2 cellular contexts compared by ENCODE assay signal in genomic region chr2:230717595-230717994, GRCh38.
TF ChIP-seq lines count a peak whose summit lies in the region.

No MANE protein-coding gene starts in this region.

TF ChIP-seq in GM23338, 12 proteins besides CTCF, POLR2A, EP300 and RAD21:
- no peak for TF ChIP-seq ZNF114 (CRISPR knock-in tag; IDR thresholded peaks at IDR 0.05)
- no peak for TF ChIP-seq ETS1 (IDR thresholded peaks at IDR 0.05)
- TF ChIP-seq POLR2AphosphoS5 (IDR thresholded peaks at IDR 0.05; ENCODE audit: low read depth), result no peak
- no peak for TF ChIP-seq REST (IDR thresholded peaks at IDR 0.05; ENCODE audit: unreplicated experiment)
- no peak for TF ChIP-seq CREB1 (CRISPR knock-in tag; IDR thresholded peaks at IDR 0.05; ENCODE audit: low read depth)
- TF ChIP-seq ZNF462 (CRISPR knock-in tag; IDR thresholded peaks at IDR 0.05), result no peak
- no peak for TF ChIP-seq NANOG (IDR thresholded peaks at IDR 0.05; ENCODE audit: borderline replicate concordance)
- no peak for TF ChIP-seq STAT1 (IDR thresholded peaks at IDR 0.05; ENCODE audit: unreplicated experiment)
- TF ChIP-seq ZNF331 (CRISPR knock-in tag; IDR thresholded peaks at IDR 0.05; ENCODE audit: low read depth), result no peak
- no peak for TF ChIP-seq EZH2 (IDR thresholded peaks at IDR 0.05; ENCODE audit: low read depth, unreplicated experiment)
TF ChIP-seq in GM23338: peak in this region for 0.

TF ChIP-seq in H1, 55 proteins besides CTCF, POLR2A, EP300 and RAD21:
- TF ChIP-seq CEBPB (IDR thresholded peaks at IDR 0.05; ENCODE audit: low read depth, low read length), result no peak
- TF ChIP-seq MAX (IDR thresholded peaks at IDR 0.05), result 0 out of 2 replicates have a peak, but pooled peaks have one; percentile 15
- TF ChIP-seq TEAD4 (IDR thresholded peaks at IDR 0.05; ENCODE audit: low read depth, low read length), result no peak
- TF ChIP-seq E2F6 (IDR thresholded peaks at IDR 0.05), result peak; percentile 44; the same call in 1 of the 2 replicates
